8 cellular contexts compared by ENCODE assay signal in the genomic region with DNA sequence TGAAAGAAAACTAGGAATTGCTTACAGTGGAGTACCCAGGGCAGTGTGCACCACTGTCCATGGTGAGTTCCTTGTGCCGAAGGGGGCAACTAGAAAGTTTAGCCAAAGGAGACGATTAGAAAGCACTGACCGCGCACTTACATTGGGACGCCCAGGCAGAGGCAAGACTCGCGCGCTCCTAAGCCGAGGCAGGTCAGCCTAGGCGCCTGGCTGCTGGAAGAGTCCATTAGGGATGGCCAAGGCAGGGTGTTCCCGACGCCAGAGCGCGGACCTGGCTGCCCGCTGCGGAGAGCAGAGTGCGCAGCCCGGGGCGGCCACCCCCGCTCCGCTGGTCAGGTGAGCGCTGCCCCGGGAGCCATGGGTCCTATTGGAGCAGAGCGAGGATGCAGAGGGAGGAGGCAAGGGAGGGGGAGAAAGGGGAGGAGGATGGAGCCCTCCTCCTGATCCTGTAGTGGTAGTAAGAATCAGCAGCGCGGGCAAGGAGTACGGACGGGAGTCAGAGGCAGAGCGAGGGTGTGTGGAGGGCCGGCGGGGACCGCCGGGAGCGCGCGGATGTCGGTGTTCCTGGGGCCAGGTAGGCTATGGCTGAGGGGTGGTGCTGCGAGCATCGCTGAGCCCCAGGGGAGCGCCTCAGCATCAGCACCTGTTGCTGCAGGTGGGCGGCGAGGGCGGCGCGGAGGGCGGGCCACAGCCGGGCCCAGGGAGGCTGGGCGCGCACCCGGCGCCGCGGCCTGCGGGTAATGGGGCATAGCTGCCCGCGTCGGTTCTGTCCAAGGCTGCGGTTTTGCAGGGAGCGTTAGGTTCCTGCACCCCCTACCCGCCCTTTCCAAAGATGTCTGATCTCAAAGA. TPM values are rescaled to one million over a fixed set of nuclear protein-coding genes. Genes with fewer than 3 reads are reported as not detected.
DNase-seq lines count a peak whose midpoint lies in the region; ATAC-seq and TF ChIP-seq lines count a peak whose summit lies in the region.

A gene with protein sequence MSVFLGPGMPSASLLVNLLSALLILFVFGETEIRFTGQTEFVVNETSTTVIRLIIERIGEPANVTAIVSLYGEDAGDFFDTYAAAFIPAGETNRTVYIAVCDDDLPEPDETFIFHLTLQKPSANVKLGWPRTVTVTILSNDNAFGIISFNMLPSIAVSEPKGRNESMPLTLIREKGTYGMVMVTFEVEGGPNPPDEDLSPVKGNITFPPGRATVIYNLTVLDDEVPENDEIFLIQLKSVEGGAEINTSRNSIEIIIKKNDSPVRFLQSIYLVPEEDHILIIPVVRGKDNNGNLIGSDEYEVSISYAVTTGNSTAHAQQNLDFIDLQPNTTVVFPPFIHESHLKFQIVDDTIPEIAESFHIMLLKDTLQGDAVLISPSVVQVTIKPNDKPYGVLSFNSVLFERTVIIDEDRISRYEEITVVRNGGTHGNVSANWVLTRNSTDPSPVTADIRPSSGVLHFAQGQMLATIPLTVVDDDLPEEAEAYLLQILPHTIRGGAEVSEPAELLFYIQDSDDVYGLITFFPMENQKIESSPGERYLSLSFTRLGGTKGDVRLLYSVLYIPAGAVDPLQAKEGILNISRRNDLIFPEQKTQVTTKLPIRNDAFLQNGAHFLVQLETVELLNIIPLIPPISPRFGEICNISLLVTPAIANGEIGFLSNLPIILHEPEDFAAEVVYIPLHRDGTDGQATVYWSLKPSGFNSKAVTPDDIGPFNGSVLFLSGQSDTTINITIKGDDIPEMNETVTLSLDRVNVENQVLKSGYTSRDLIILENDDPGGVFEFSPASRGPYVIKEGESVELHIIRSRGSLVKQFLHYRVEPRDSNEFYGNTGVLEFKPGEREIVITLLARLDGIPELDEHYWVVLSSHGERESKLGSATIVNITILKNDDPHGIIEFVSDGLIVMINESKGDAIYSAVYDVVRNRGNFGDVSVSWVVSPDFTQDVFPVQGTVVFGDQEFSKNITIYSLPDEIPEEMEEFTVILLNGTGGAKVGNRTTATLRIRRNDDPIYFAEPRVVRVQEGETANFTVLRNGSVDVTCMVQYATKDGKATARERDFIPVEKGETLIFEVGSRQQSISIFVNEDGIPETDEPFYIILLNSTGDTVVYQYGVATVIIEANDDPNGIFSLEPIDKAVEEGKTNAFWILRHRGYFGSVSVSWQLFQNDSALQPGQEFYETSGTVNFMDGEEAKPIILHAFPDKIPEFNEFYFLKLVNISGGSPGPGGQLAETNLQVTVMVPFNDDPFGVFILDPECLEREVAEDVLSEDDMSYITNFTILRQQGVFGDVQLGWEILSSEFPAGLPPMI (N-terminal part only) (plus strand): TSS at position 454 of the 849 bp plus-strand sequence. CDS start 99 bp downstream, at position 553.

- H3K27me3 ChIP-seq in HCT116 (ENCODE audit: insufficient read depth, low read length) (no peaks in the 10 kb centered on the region), iPS-18a (ENCODE audit: control insufficient read depth, insufficient read depth, low read length) (no peaks in the 10 kb centered on the region), gastrocnemius medialis (peaks cover 39 to 42% (median 39%) of the 10 kb centered on the region in 3 donors)
- H3K27me3 ChIP-seq in effector memory CD4-positive, alpha-beta T cell (replicated peaks; ENCODE audit: control insufficient read depth, insufficient read depth, low read length, poor library complexity, severe bottlenecking) = peaks cover 7% of the 10 kb centered on the region

- H3K4me2 ChIP-seq in HCT116 (ENCODE audit: low read length) = peak within 1 kb of the TSS; percentile 81

- H3K4me1 ChIP-seq in HCT116 (ENCODE audit: control insufficient read depth in 1 of 2, insufficient read depth in 2 of 2, low read length in 2 of 2) (no peaks in the 10 kb centered on the region; a peak in 1 of 4 replicates), iPS-18a (ENCODE audit: control insufficient read depth, low read depth, low read length) (peaks cover 67% of the 10 kb centered on the region), gastrocnemius medialis (peaks cover 7% of the 10 kb centered on the region in 2 donors)
- no peaks in the 10 kb centered on the region for H3K4me1 ChIP-seq in effector memory CD4-positive, alpha-beta T cell (ENCODE audit: control insufficient read depth, insufficient read depth, low read length, poor library complexity, severe bottlenecking)

- H3K36me3 ChIP-seq in HCT116 (ENCODE audit: control insufficient read depth in 1 of 2, insufficient read depth in 2 of 2, low read length in 2 of 2) (no peaks in the 10 kb centered on the region), iPS-18a (ENCODE audit: control insufficient read depth, low read depth, low read length) (no peaks in the 10 kb centered on the region), gastrocnemius medialis (no peaks in the 10 kb centered on the region)
- no peaks in the 10 kb centered on the region for H3K36me3 ChIP-seq in effector memory CD4-positive, alpha-beta T cell (ENCODE audit: control insufficient read depth, insufficient read depth, low read length)

- no TSS peak for BruUV-seq in HCT116 (replicated peaks; lab: Mats Ljungman, UMichigan)

- peak within 1 kb of the TSS; percentile 33 for H3K27ac ChIP-seq in HCT116 (ENCODE audit: low read depth, low read length)
- H3K27ac ChIP-seq in iPS-18a (ENCODE audit: low read length) = peak within 1 kb of the TSS; percentile 84
- no peak within 1 kb of the TSS for H3K27ac ChIP-seq in gastrocnemius medialis
- H3K27ac ChIP-seq in effector memory CD4-positive, alpha-beta T cell (ENCODE audit: insufficient read depth, low read length, poor library complexity, severe bottlenecking) = no peak within 1 kb of the TSS

- POLR2A ChIA-PET in HCT116 (lab: Charles Lee) = interaction anchor here (1.0 to 1.2 kb wide), 2 partner anchors 11 to 149 kb away, joined by 3 read pairs; a partner anchor contains a TSS

- TF ChIP-seq POLR2A in HCT116 (IDR thresholded peaks at IDR 0.05; ENCODE audit: borderline replicate concordance, extremely low read depth, insufficient read depth, insufficient read length) (no peak), gastrocnemius medialis (IDR thresholded peaks at IDR 0.05) (no peak)

- H4K20me1 ChIP-seq in HCT116 (ENCODE audit: insufficient read depth) = no peaks in the 10 kb centered on the region

- H3K4me3 ChIP-seq in HCT116 (replicated peaks in 1 of 2; ENCODE audit: low read depth in 1 of 2, low read length in 2 of 2) = peak within 1 kb of the TSS; percentile 51 to 62
- H3K4me3 ChIP-seq in iPS-18a (ENCODE audit: low read length) = peak within 1 kb of the TSS; percentile 95
- peak within 1 kb of the TSS; percentile 9 to 46 (median 39) for H3K4me3 ChIP-seq in gastrocnemius medialis
- no peak within 1 kb of the TSS for H3K4me3 ChIP-seq in effector memory CD4-positive, alpha-beta T cell (ENCODE audit: insufficient read depth, low read depth, low read length, poor library complexity, severe bottlenecking)

- TF ChIP-seq RAD21 in HCT116 (IDR thresholded peaks at IDR 0.05; ENCODE audit: low read depth) = no peak

- H2AFZ ChIP-seq in HCT116 (ENCODE audit: low read depth, low read length, poor library complexity, severe bottlenecking) = peak within 1 kb of the TSS; percentile 91

- in situ Hi-C loops in gastrocnemius medialis (cut with MboI; ENCODE audit: low sequenced_read_pairs in 4 of 4) = no loop called here

- H3K9ac ChIP-seq in HCT116 (ENCODE audit: low read length) (peak within 1 kb of the TSS; percentile 43), iPS-18a (ENCODE audit: low read length) (peak within 1 kb of the TSS; percentile 89)

- H3K79me2 ChIP-seq in HCT116 (ENCODE audit: insufficient read depth, low read length) = no peaks in the 10 kb centered on the region

- DNase-seq in DMS 273 (lab: John Stamatoyannopoulos, UW; ENCODE audit: unreplicated experiment) (peak; percentile 99), HCT116 (ENCODE audit: low read depth, low spot score) (peak; percentile 86), NCI-H524 treated with DMSO at 0.1 percent for 48 hours (lab: John Stamatoyannopoulos, UW) (peak; percentile 84), brain pericyte (ENCODE audit: low read depth, low spot score) (peak; percentile 13), gastrocnemius medialis (peak in 1 of 2 donors; percentile 11)
- no peak for DNase-seq in effector memory CD4-positive, alpha-beta T cell

- RAD21 ChIA-PET in HCT116 (lab: Charles Lee; ENCODE audit: low non-redundant PET in 1 of 2, low total read pairs in 2 of 2, uncharacterized antibody in 2 of 2, unreplicated experiment in 2 of 2) = no interaction called here

- no peak for TF ChIP-seq CTCF in HCT116 (IDR thresholded peaks at IDR 0.05 in 2 of 3, conservative IDR thresholded peaks at IDR 0.05 in 1 of 3; ENCODE audit: borderline replicate concordance in 1 of 3, insufficient read depth in 1 of 3, low read depth in 2 of 3, low read length in 2 of 3)
- no peak for TF ChIP-seq CTCF in gastrocnemius medialis (IDR thresholded peaks at IDR 0.05 in 4 of 5, conservative IDR thresholded peaks at IDR 0.05 in 1 of 5)

- no peaks in the 10 kb centered on the region for H3K9me2 ChIP-seq in HCT116 (ENCODE audit: insufficient read depth)

- CTCF ChIA-PET in HCT116 (lab: Charles Lee) = no interaction called here

- ATAC-seq in HCT116 (peak; percentile 97), gastrocnemius medialis (peak in 1 of 2 donors; percentile 44), GM18907 (IDR thresholded peaks at IDR 0.05; ENCODE audit: unreplicated experiment) (no peak)

- intact Hi-C loops in HCT116 (cut with micrococcal nuclease) (no loop called here), gastrocnemius medialis (cut with DNase I; ENCODE audit: low total_unique reads) (no loop called here)

- H3K9me3 ChIP-seq in HCT116 (ENCODE audit: control insufficient read depth in 1 of 2, insufficient read depth in 1 of 2, low read depth in 1 of 2, low read length in 2 of 2) (no peaks in the 10 kb centered on the region), iPS-18a (ENCODE audit: control insufficient read depth, low read depth, low read length) (no peaks in the 10 kb centered on the region), gastrocnemius medialis (no peaks in the 10 kb centered on the region)
- H3K9me3 ChIP-seq in effector memory CD4-positive, alpha-beta T cell (ENCODE audit: control insufficient read depth, low read length) = no peaks in the 10 kb centered on the region

TF ChIP-seq in HCT116, 20 proteins besides CTCF, POLR2A, EP300 and RAD21 (continues in another document):
- TF ChIP-seq, protein P1, sequence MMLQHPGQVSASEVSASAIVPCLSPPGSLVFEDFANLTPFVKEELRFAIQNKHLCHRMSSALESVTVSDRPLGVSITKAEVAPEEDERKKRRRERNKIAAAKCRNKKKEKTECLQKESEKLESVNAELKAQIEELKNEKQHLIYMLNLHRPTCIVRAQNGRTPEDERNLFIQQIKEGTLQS (IDR thresholded peaks at IDR 0.05) = no peak
- TF ChIP-seq ZFX (IDR thresholded peaks at IDR 0.05) (peak; percentile 26; the same call in 1 of the 2 replicates), EGR1 (IDR thresholded peaks at IDR 0.05; ENCODE audit: low read depth) (peak; percentile 50)

RNA-seq across cellular contexts. Expression of the gene that starts here (rescaled TPM):
- total RNA-seq in HCT116 (2021; ENCODE audit: unreplicated experiment) (6.0 TPM), gastrocnemius medialis (under 1 TPM in 2 of 4 donors, not detected in 2; 0.22 to 0.41 TPM)
- polyA plus RNA-seq in HCT116 (2012) = 1.1 and 1.7 TPM in 2 replicates

Comparison
In these comparisons a context has a peak if more than half of its experiments do, and no peak if none do; other contexts are left out.
1. DNase-seq: peak in DMS 273 (single experiment), HCT116 (single experiment), NCI-H524 treated with DMSO at 0.1 percent for 48 hours (single experiment) and brain pericyte (single experiment); none in effector memory CD4-positive, alpha-beta T cell (0 of 3).
2. H3K27ac ChIP-seq: peak in HCT116 (single experiment) and iPS-18a (single experiment); none in gastrocnemius medialis (0 of 4) and effector memory CD4-positive, alpha-beta T cell (single experiment).